ENCODE assay signal across 22 cellular contexts in genomic region chr4:165289429-165289785, GRCh38.
"Had no signal": no experiment of that assay in that cellular context is flagged by ENCODE, and none has a peak within 500 bp of the region (broad histone marks: within the 10 kb centered on the region; RNA-seq: fewer than 3 reads in every experiment).

No MANE protein-coding gene starts in this region.

- H3K4me1 ChIP-seq: breast epithelium, gastrocnemius medialis, left ventricle myocardium inferior, psoas muscle had no signal

- H3K27ac ChIP-seq: breast epithelium, gastrocnemius medialis, left ventricle myocardium inferior, neutrophil, pancreas, psoas muscle, spleen, tibial nerve had no signal

- ATAC-seq: activated CD8-positive, alpha-beta T cell treated with anti-CD3 and anti-CD28 coated beads for 36 hours; activated naive CD4-positive, alpha-beta T cell treated with anti-CD3 and anti-CD28 coated beads, Interleukin-2, amount 50 U/mL, for 72 hours; gastrocnemius medialis; psoas muscle had no signal

- H3K9me3 ChIP-seq: breast epithelium, gastrocnemius medialis, left ventricle myocardium inferior, neutrophil, pancreas, psoas muscle, spleen, tibial nerve had no signal

- H3K27me3 ChIP-seq: breast epithelium, gastrocnemius medialis, neutrophil, pancreas, spleen, tibial nerve had no signal

- H3K36me3 ChIP-seq: breast epithelium, gastrocnemius medialis, left ventricle myocardium inferior, neutrophil, pancreas had no signal

- H3K4me3 ChIP-seq: breast epithelium, gastrocnemius medialis, left ventricle myocardium inferior, lung, pancreas, psoas muscle, spleen, tibial nerve had no signal

- FAIRE-seq: pancreas had no signal

- DNase-seq: activated CD4-positive, alpha-beta T cell treated with anti-CD3 and anti-CD28 coated beads, Interleukin-2, amount 50 U/mL, for 1 hour; activated CD4-positive, CD25-positive, alpha-beta regulatory T cell treated with anti-CD3 and anti-CD28 coated beads, Interleukin-2, amount 50 U/mL, for 72 hours; activated CD8-positive, alpha-beta T cell treated with anti-CD3 and anti-CD28 coated beads for 36 hours; activated naive CD4-positive, alpha-beta T cell; activated T-cell treated with anti-CD3 and anti-CD28 coated beads, Interleukin-2, amount 50 U/mL, for 48 hours; central memory CD4-positive, alpha-beta T cell; endodermal cell; gastrocnemius medialis; glutamatergic neuron; islet precursor cell; left ventricle myocardium inferior; nephron progenitor cell; pancreas; psoas muscle; spleen; stimulated activated naive CD4-positive, alpha-beta T cell treated with Interleukin-2 at 50 U/mL for 16 hours; T1000 had no signal
